ENCODE assay signal across 1 cellular context in genomic region chr21:38989745-38990423, GRCh38.
TF ChIP-seq lines count a peak whose summit lies in the region.

No MANE protein-coding gene starts in this region.

TF ChIP-seq in HepG2, 621 proteins besides CTCF, POLR2A, EP300 and RAD21 (continued from another document and continues in another):
- TF ChIP-seq ZHX2 (IDR thresholded peaks at IDR 0.05; ENCODE audit: low read depth), result peak; percentile 83
- TF ChIP-seq ZHX2 (CRISPR knock-in tag; IDR thresholded peaks at IDR 0.05; ENCODE audit: borderline replicate concordance), result no peak
- TF ChIP-seq, protein P1, sequence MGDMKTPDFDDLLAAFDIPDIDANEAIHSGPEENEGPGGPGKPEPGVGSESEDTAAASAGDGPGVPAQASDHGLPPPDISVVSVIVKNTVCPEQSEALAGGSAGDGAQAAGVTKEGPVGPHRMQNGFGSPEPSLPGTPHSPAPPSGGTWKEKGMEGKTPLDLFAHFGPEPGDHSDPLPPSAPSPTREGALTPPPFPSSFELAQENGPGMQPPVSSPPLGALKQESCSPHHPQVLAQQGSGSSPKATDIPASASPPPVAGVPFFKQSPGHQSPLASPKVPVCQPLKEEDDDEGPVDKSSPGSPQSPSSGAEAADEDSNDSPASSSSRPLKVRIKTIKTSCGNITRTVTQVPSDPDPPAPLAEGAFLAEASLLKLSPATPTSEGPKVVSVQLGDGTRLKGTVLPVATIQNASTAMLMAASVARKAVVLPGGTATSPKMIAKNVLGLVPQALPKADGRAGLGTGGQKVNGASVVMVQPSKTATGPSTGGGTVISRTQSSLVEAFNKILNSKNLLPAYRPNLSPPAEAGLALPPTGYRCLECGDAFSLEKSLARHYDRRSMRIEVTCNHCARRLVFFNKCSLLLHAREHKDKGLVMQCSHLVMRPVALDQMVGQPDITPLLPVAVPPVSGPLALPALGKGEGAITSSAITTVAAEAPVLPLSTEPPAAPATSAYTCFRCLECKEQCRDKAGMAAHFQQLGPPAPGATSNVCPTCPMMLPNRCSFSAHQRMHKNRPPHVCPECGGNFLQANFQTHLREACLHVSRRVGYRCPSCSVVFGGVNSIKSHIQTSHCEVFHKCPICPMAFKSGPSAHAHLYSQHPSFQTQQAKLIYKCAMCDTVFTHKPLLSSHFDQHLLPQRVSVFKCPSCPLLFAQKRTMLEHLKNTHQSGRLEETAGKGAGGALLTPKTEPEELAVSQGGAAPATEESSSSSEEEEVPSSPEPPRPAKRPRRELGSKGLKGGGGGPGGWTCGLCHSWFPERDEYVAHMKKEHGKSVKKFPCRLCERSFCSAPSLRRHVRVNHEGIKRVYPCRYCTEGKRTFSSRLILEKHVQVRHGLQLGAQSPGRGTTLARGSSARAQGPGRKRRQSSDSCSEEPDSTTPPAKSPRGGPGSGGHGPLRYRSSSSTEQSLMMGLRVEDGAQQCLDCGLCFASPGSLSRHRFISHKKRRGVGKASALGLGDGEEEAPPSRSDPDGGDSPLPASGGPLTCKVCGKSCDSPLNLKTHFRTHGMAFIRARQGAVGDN (CRISPR knock-in tag; IDR thresholded peaks at IDR 0.05), result peak; percentile 94
- TF ChIP-seq ZNF776 (CRISPR knock-in tag; IDR thresholded peaks at IDR 0.05), result no peak
- no peak for TF ChIP-seq ELK4 (CRISPR knock-in tag; IDR thresholded peaks at IDR 0.05; ENCODE audit: borderline replicate concordance)
- no peak for TF ChIP-seq KLF12 (CRISPR knock-in tag; IDR thresholded peaks at IDR 0.05; ENCODE audit: borderline replicate concordance)
- TF ChIP-seq ZNF563 (CRISPR knock-in tag; IDR thresholded peaks at IDR 0.05), result peak; percentile 44; the same call in 1 of the 2 replicates
- peak; percentile 80 for TF ChIP-seq ZBTB43 (CRISPR knock-in tag; conservative IDR thresholded peaks at IDR 0.05)
- peak; percentile 43; the same call in 1 of the 2 replicates for TF ChIP-seq MYC (CRISPR knock-in tag; IDR thresholded peaks at IDR 0.05; ENCODE audit: borderline replicate concordance)
- no peak for TF ChIP-seq ZUFSP (CRISPR knock-in tag; IDR thresholded peaks at IDR 0.05; ENCODE audit: borderline replicate concordance)
- TF ChIP-seq ZNF484 (CRISPR knock-in tag; IDR thresholded peaks at IDR 0.05; ENCODE audit: borderline replicate concordance, low read depth), result no peak
- peak; percentile 31; the same call in 1 of the 2 replicates for TF ChIP-seq HNF4A (CRISPR knock-in tag; IDR thresholded peaks at IDR 0.05)
- peak; percentile 86 for TF ChIP-seq ETV5 (CRISPR knock-in tag; IDR thresholded peaks at IDR 0.05; ENCODE audit: borderline replicate concordance)
- no peak for TF ChIP-seq ZZZ3 (CRISPR knock-in tag; IDR thresholded peaks at IDR 0.05; ENCODE audit: borderline replicate concordance)
- TF ChIP-seq CAMTA2 (CRISPR knock-in tag; IDR thresholded peaks at IDR 0.05; ENCODE audit: borderline replicate concordance), result no peak
- TF ChIP-seq MEIS2 (CRISPR knock-in tag; IDR thresholded peaks at IDR 0.05), result peak; percentile 67; the same call in 1 of the 2 replicates
- no peak for TF ChIP-seq ZNF20 (CRISPR knock-in tag; IDR thresholded peaks at IDR 0.05)
- TF ChIP-seq PHF8 (CRISPR knock-in tag; IDR thresholded peaks at IDR 0.05), result 0 out of 2 replicates have a peak, but pooled peaks have one; percentile 28
- TF ChIP-seq ZNF747 (CRISPR knock-in tag; IDR thresholded peaks at IDR 0.05; ENCODE audit: borderline replicate concordance), result 0 out of 2 replicates have a peak, but pooled peaks have one; percentile 58
- TF ChIP-seq ZNF232 (CRISPR knock-in tag; IDR thresholded peaks at IDR 0.05; ENCODE audit: borderline replicate concordance), result peak; percentile 93; the same call in 1 of the 2 replicates
- peak; percentile 41; the same call in 1 of the 2 replicates for TF ChIP-seq HINFP (CRISPR knock-in tag; IDR thresholded peaks at IDR 0.05; ENCODE audit: low read depth)
- no peak for TF ChIP-seq FOSL1 (CRISPR knock-in tag; IDR thresholded peaks at IDR 0.05; ENCODE audit: borderline replicate concordance)
- TF ChIP-seq, protein P2, sequence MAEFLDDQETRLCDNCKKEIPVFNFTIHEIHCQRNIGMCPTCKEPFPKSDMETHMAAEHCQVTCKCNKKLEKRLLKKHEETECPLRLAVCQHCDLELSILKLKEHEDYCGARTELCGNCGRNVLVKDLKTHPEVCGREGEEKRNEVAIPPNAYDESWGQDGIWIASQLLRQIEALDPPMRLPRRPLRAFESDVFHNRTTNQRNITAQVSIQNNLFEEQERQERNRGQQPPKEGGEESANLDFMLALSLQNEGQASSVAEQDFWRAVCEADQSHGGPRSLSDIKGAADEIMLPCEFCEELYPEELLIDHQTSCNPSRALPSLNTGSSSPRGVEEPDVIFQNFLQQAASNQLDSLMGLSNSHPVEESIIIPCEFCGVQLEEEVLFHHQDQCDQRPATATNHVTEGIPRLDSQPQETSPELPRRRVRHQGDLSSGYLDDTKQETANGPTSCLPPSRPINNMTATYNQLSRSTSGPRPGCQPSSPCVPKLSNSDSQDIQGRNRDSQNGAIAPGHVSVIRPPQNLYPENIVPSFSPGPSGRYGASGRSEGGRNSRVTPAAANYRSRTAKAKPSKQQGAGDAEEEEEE (CRISPR knock-in tag; IDR thresholded peaks at IDR 0.05; ENCODE audit: borderline replicate concordance), result 0 out of 2 replicates have a peak, but pooled peaks have one; percentile 17
- peak; percentile 37; the same call in 1 of the 2 replicates for TF ChIP-seq CREM (IDR thresholded peaks at IDR 0.05)
- TF ChIP-seq CREM (CRISPR knock-in tag; IDR thresholded peaks at IDR 0.05), result no peak
- TF ChIP-seq GPN1 (CRISPR knock-in tag; IDR thresholded peaks at IDR 0.05; ENCODE audit: borderline replicate concordance), result no peak
- TF ChIP-seq ZNF83 (CRISPR knock-in tag; IDR thresholded peaks at IDR 0.05; ENCODE audit: borderline replicate concordance), result no peak
- no peak for TF ChIP-seq ZNF207 (IDR thresholded peaks at IDR 0.05; ENCODE audit: borderline replicate concordance)
- peak; percentile 86 for TF ChIP-seq FOXO1 (CRISPR knock-in tag; IDR thresholded peaks at IDR 0.05)
- TF ChIP-seq, protein P3, sequence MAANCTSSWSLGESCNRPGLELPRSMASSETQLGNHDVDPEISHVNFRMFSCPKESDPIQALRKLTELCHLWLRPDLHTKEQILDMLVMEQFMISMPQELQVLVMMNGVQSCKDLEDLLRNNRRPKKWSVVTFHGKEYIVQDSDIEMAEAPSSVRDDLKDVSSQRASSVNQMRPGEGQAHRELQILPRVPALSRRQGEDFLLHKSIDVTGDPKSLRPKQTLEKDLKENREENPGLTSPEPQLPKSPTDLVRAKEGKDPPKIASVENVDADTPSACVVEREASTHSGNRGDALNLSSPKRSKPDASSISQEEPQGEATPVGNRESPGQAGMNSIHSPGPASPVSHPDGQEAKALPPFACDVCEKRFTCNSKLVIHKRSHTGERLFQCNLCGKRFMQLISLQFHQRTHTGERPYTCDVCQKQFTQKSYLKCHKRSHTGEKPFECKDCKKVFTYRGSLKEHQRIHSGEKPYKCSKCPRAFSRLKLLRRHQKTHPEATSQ (CRISPR knock-in tag; IDR thresholded peaks at IDR 0.05; ENCODE audit: borderline replicate concordance), result peak; percentile 45; the same call in 1 of the 2 replicates
- TF ChIP-seq ZBTB38 (CRISPR knock-in tag; IDR thresholded peaks at IDR 0.05), result peak; percentile 94
- TF ChIP-seq ZNF253 (CRISPR knock-in tag; IDR thresholded peaks at IDR 0.05; ENCODE audit: borderline replicate concordance), result no peak
- TF ChIP-seq ZNF749 (CRISPR knock-in tag; IDR thresholded peaks at IDR 0.05; ENCODE audit: borderline replicate concordance), result no peak
- peak; percentile 66 for TF ChIP-seq PHF5A (CRISPR knock-in tag; IDR thresholded peaks at IDR 0.05; ENCODE audit: low read depth, unreplicated experiment)
- TF ChIP-seq BRF2 (CRISPR knock-in tag; IDR thresholded peaks at IDR 0.05), result no peak
- no peak; the same call in 1 of the 2 replicates for TF ChIP-seq ARNT2 (CRISPR knock-in tag; IDR thresholded peaks at IDR 0.05; ENCODE audit: low read depth)
- TF ChIP-seq ZNF883 (CRISPR knock-in tag; IDR thresholded peaks at IDR 0.05; ENCODE audit: not compliant biosample characterization), result no peak
- no peak for TF ChIP-seq NR2F1 (CRISPR knock-in tag; IDR thresholded peaks at IDR 0.05)
- no peak for TF ChIP-seq ZNF138 (CRISPR knock-in tag; IDR thresholded peaks at IDR 0.05; ENCODE audit: low read depth)
